In the genomic region with DNA sequence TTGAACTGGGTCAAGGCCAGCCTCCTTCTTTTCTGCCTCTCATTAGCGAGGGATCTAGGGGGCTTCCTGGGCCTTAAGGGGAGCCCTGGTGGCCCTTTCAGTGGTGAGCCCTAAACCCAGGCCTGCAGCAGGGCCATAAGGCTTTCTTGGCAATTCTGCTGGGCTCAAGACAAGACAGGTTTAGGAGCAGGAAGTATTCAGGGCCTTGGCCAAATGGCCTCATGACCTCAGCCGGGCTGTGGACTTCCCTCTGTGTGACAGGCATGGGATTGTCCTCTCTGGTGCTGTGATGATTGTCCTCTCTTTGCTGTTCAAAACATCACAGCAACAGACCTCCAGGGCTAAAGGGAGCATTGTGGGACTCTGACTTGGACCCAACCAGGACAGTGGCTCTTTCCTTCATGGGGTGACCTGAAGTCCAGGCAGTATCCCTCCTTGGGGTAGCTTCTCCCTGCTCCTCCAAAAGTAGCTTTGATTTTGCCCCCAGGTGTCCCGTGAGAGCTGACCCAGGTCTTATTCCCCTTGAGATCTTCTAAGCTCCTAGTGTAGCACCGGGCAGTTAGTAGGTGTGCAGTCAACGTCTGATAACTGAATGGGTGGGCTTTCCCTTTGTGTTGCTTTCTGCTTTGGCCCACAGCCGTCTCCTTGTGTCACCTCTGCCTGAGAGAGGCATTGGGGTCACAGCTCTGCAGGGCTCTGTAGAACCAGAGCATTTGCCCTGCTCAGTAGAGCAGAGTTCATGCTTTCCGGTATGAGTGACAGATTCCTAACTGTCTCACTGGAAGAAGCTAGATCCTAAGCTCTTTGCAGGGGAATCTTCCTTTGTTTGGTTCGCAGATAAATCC, we compare ENCODE assay signal across 1 cellular context.
TF ChIP-seq lines count a peak whose summit lies in the region.

No MANE protein-coding gene starts in this region.

TF ChIP-seq in SK-N-SH, 30 proteins besides CTCF, POLR2A, EP300 and RAD21 (continued from another document):
- no peak for TF ChIP-seq ZBTB33 (IDR thresholded peaks at IDR 0.05; ENCODE audit: borderline replicate concordance, low read depth)
